ENCODE assay signal across 26 cellular contexts in the genomic region with DNA sequence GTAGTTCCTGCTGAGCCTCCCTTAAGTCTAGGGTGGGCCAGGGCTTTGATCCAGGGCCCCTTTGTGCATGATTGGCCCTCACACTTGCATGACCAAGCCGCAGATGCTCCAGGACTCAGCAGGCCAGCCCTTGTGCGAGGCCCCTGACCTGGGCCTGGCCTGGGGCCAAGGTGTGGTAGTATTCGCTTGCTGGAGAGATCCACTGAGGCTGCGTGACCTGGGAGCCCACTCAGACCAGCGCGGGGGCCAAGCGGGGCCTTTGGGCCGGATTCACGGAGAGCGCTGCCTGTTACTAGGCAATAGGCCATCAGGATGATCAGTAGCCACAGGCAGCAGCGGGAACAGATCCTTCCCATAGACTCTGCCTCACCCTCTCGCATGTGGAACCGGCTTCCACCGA.
"Had no signal": no experiment of that assay in that cellular context is flagged by ENCODE, and none has a peak within 500 bp of the region (broad histone marks: within the 10 kb centered on the region; RNA-seq: fewer than 3 reads in every experiment).

No MANE protein-coding gene starts in this region.

- H3K4me1 Mint-ChIP-seq: immature natural killer cell; naive thymus-derived CD4-positive, alpha-beta T cell; stimulated activated naive B cell treated with anti-CD40 and anti-IgM and Interleukin-4, amounts not matched to agents 10 μg/mL and 1 μg/mL and 100 μg/mL, for 72 hours had no signal

- H3K4me3 Mint-ChIP-seq: immature natural killer cell; naive thymus-derived CD4-positive, alpha-beta T cell; natural killer cell treated with Interleukin-12 subunit alpha and Interleukin-12 subunit beta and Interleukin-15 and Interleukin-18, amount 100 ng/mL, for 72 hours; stimulated activated naive B cell treated with anti-CD40 and anti-IgM and Interleukin-4, amounts not matched to agents 10 μg/mL and 1 μg/mL and 100 μg/mL, for 72 hours; stimulated activated naive CD8-positive, alpha-beta T cell treated with anti-CD3 and anti-CD28 coated beads, Interleukin-15, Interleukin-2, amounts not matched to agents 100 ng/mL and 50 ng/mL, for 24 hours had no signal

- FAIRE-seq: islet of Langerhans, kidney had no signal

- H2AFZ ChIP-seq: parathyroid adenoma had no signal

- H3K4me3 ChIP-seq: left ventricle myocardium inferior, lung, mucosa of descending colon, right atrium auricular region, right lobe of liver, skin epidermis, suprapubic skin, transverse colon, upper lobe of left lung, vagina had no signal

- H3K27me3 Mint-ChIP-seq: progenitor cell of endocrine pancreas had no signal

- H3K4me1 ChIP-seq: left ventricle myocardium inferior, parathyroid adenoma, right atrium auricular region, right lobe of liver, suprapubic skin, transverse colon, upper lobe of left lung, vagina had no signal

- H3K9ac ChIP-seq: parathyroid adenoma had no signal

- H3K36me3 ChIP-seq: left ventricle myocardium inferior, right atrium auricular region, right lobe of liver, suprapubic skin, transverse colon, upper lobe of left lung, vagina had no signal

- H3K27ac ChIP-seq: left ventricle myocardium inferior, parathyroid adenoma, right atrium auricular region, right lobe of liver, skin epidermis, suprapubic skin, transverse colon, upper lobe of left lung, vagina had no signal

- H3K36me3 Mint-ChIP-seq: immature natural killer cell; naive thymus-derived CD4-positive, alpha-beta T cell; natural killer cell treated with Interleukin-12 subunit alpha and Interleukin-12 subunit beta and Interleukin-15 and Interleukin-18, amount 100 ng/mL, for 72 hours; stimulated activated naive B cell treated with anti-CD40 and anti-IgM and Interleukin-4, amounts not matched to agents 10 μg/mL and 1 μg/mL and 100 μg/mL, for 72 hours had no signal

- DNase-seq: hypothalamus; immature natural killer cell; kidney; left ventricle myocardium inferior; midbrain; mucosa of descending colon; naive thymus-derived CD4-positive, alpha-beta T cell; nucleus accumbens; right lobe of liver; stimulated activated CD4-positive, alpha-beta T cell treated with anti-CD3 and anti-CD28 coated beads, Interleukin-12 subunit alpha, Interleukin-12 subunit beta, amount 100 ng/mL, for 4 hours; stimulated activated CD4-positive, alpha-beta T cell treated with anti-CD3 and anti-CD28 coated beads, Interleukin-15, amount 100 ng/mL, for 24 hours; stimulated activated CD4-positive, alpha-beta T cell treated with anti-CD3 and anti-CD28 coated beads, Interleukin-2, amount 100 ng/mL, for 24 hours; stimulated activated CD4-positive, alpha-beta T cell treated with anti-CD3 and anti-CD28 coated beads, Interleukin-4, amount 100 ng/mL, for 1 hour; stimulated activated naive B cell treated with anti-CD40 and anti-IgM and Interleukin-4, amounts not matched to agents 10 μg/mL and 1 μg/mL and 100 μg/mL, for 72 hours; transverse colon had no signal

- H3K79me2 ChIP-seq: parathyroid adenoma had no signal

- H3K9me3 Mint-ChIP-seq: immature natural killer cell; natural killer cell treated with Interleukin-12 subunit alpha and Interleukin-12 subunit beta and Interleukin-15 and Interleukin-18, amount 100 ng/mL, for 72 hours; stimulated activated naive B cell treated with anti-CD40 and anti-IgM and Interleukin-4, amounts not matched to agents 10 μg/mL and 1 μg/mL and 100 μg/mL, for 72 hours; stimulated activated naive CD8-positive, alpha-beta T cell treated with anti-CD3 and anti-CD28 coated beads, Interleukin-15, Interleukin-2, amounts not matched to agents 100 ng/mL and 50 ng/mL, for 24 hours had no signal

- H3K9me3 ChIP-seq: left ventricle myocardium inferior, mucosa of descending colon, right atrium auricular region, right lobe of liver, suprapubic skin, transverse colon, upper lobe of left lung, vagina had no signal

- H3K27ac Mint-ChIP-seq: immature natural killer cell; naive thymus-derived CD4-positive, alpha-beta T cell; natural killer cell treated with Interleukin-12 subunit alpha and Interleukin-12 subunit beta and Interleukin-15 and Interleukin-18, amount 100 ng/mL, for 72 hours; progenitor cell of endocrine pancreas; stimulated activated naive B cell treated with anti-CD40 and anti-IgM and Interleukin-4, amounts not matched to agents 10 μg/mL and 1 μg/mL and 100 μg/mL, for 72 hours; stimulated activated naive CD8-positive, alpha-beta T cell treated with anti-CD3 and anti-CD28 coated beads, Interleukin-15, Interleukin-2, amounts not matched to agents 100 ng/mL and 50 ng/mL, for 24 hours had no signal

- H3K27me3 ChIP-seq: right atrium auricular region, right lobe of liver, suprapubic skin, transverse colon, upper lobe of left lung, vagina had no signal
